7 cellular contexts compared by ENCODE assay signal in the genomic region with DNA sequence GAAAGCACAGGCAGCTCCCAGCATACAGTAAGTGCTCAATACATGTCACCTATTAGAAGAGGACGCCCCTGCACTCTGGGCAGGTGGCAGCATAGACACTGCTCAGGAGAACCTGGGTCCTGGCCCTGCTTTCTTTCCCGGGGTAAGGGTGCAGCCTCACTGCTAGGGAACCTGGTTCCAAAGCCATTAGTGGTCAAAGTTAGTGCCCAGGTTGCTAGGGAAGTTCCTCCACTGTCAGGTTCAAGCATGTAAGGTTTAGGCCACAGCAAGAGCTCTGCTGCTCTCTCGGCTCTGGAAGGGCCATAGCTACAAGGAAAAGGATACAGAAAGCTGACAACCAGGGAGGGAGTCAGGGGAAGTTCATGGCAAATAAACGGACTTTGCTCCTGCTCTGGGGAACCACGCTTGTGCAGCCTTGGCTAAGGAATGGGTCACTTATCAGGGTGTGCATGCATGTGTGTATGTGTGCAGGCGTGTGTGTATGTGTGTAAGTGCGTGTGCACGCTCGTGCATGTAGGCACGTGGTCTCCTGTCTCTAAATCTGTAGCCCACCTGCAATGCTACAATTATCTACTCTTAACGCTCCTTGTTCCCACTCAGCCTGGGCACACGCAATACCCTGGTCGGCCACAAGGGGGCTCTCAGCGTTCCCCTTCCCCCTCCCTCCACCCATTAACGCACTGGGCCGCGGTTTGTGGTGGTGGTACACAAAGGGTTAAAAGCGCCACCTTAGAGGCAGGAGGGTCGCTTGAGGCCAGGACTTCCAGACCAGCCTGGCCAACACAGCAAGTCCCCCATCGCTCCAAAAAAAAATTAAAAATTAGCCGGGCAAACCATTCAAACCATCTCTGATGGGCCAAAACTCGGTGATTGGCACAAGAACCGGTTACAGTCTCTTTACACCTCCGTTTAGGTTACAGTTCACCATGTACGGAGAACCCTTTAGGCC.
DNase-seq lines count a peak whose midpoint lies in the region; ATAC-seq and TF ChIP-seq lines count a peak whose summit lies in the region.

No MANE protein-coding gene starts in this region.

- no peak overlapping the region for H3K4me3 ChIP-seq in LNCaP clone FGC (ENCODE audit: low read depth, low read length)

- ATAC-seq in HG03135 (IDR thresholded peaks at IDR 0.05; ENCODE audit: unreplicated experiment), result no peak

- TF ChIP-seq CTCF in GM10266 (IDR thresholded peaks at IDR 0.05; ENCODE audit: control insufficient read depth, insufficient read depth, low read depth, missing control alignments) (peak; percentile 98), LNCaP clone FGC (IDR thresholded peaks at IDR 0.05; ENCODE audit: control insufficient read depth, extremely low read depth, insufficient read depth) (peak; percentile 96)

- peak; percentile 76 for DNase-seq in GM10266 (ENCODE audit: extremely low spot score)
- DNase-seq in LNCaP clone FGC (ENCODE audit: low read depth), result no peak
- DNase-seq in activated CD4-positive, CD25-positive, alpha-beta regulatory T cell treated with anti-CD3 and anti-CD28 coated beads, Interleukin-2, amount 50 U/mL, for 16 hours (ENCODE audit: low read depth, low spot score), result peak; percentile 52
- DNase-seq in cerebellar cortex (ENCODE audit: low spot score), result peak; percentile 44
- peak; percentile 70 for DNase-seq in left kidney (ENCODE audit: low read depth, low spot score)
- DNase-seq in stimulated activated CD4-positive, alpha-beta T cell treated with anti-CD3 and anti-CD28 coated beads, Interleukin-4, amount 100 ng/mL, for 48 hours (ENCODE audit: low read depth in 2 of 2), result peak; percentile 58 to 83
